8 cellular contexts compared by ENCODE assay signal in the genomic region with DNA sequence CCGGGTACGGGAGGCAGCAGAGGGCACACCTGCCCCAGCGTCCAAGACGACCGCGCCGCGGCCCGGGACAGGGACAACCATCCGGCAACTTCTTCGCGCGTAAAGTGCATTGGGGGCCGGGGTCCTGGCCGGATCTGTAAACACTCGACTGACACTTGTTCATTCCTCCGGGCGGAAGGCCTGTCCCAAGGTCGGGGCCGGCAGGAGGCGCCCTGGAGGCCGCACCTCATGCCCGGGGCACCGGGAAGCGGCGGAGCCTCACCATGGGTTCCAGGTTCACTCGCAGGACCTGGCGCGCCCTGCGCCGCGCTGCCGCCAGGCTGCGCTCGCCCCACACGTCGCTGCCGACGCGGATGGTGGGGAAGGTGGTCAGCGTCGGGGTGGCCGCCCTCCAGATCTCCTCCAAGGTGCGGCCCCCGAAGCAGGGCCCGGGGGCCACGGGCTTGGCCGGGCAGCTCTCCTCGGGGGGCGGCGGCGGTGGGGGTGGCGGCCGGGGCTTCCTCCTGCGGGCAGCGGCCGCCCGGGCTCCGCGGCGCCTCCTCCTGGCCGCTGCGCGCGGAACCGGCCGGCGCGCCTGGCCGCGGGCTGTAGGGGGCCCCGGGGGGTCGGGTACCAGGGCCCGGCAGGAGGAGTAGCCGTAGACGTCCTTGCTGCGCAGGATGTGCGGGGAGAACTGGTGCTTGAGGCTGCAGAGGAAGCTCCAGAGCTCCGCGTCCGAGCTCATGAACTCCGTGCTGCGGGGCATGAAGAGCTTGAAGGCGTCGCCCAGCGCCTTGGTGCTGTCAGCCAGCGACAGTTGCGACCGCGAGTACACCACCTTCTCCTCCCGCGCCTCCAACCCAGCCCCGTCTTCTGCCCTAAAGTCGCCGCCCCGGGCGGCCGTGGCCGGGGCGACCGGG. TPM values are rescaled to one million over a fixed set of nuclear protein-coding genes. Genes with fewer than 3 reads are reported as not detected.
DNase-seq lines count a peak whose midpoint lies in the region; ATAC-seq and TF ChIP-seq lines count a peak whose summit lies in the region.

No MANE protein-coding gene starts in this region.

- peak overlapping the region; percentile 79 for H3K4me2 ChIP-seq in DOHH2 (ENCODE audit: low read length)

- no peaks in the 10 kb centered on the region; the same call in 1 of the 2 replicates for H3K9me2 ChIP-seq in DOHH2 (replicated peaks; ENCODE audit: control insufficient read depth, low read length)

- H3F3A ChIP-seq in DOHH2 (ENCODE audit: control insufficient read depth, insufficient read depth), result peaks cover 14% of the 10 kb centered on the region

- H3K4me1 ChIP-seq in DOHH2 (ENCODE audit: control insufficient read depth, low read length), result peaks cover 18% of the 10 kb centered on the region
- peaks cover 7% of the 10 kb centered on the region; the same call in 1 of the 2 replicates for H3K4me1 ChIP-seq in SJCRH30
- peaks cover 2% of the 10 kb centered on the region for H3K4me1 ChIP-seq in ovary (ENCODE audit: insufficient read depth)
- peaks cover 0 to 37% (median 13%) of the 10 kb centered on the region in 4 donors for H3K4me1 ChIP-seq in tibial artery

- H3K27ac ChIP-seq in DOHH2 (ENCODE audit: low read depth, low read length) (peak overlapping the region; percentile 7; the same call in 1 of the 2 replicates), SJCRH30 (peak overlapping the region; percentile 43; the same call in 1 of the 2 replicates), ovary (peak overlapping the region; percentile 72 to 94), tibial artery (peak overlapping the region; percentile 93 to 99)

- WGBS in ovary, 3 donors, result 0 to 1% (median 0%) methylated on average over 52 to 101 of the region's 101 CpGs

- TF ChIP-seq EP300 in ovary (IDR thresholded peaks at IDR 0.05), result no peak

- H4K20me1 ChIP-seq in DOHH2 (ENCODE audit: control insufficient read depth, insufficient read depth, low read depth, low read length), result no peaks in the 10 kb centered on the region

- peaks cover 22% of the 10 kb centered on the region for H3K27me3 ChIP-seq in DOHH2 (ENCODE audit: control insufficient read depth, low read length)
- H3K27me3 ChIP-seq in SJCRH30, result no peaks in the 10 kb centered on the region; the same call in 1 of the 2 replicates
- no peaks in the 10 kb centered on the region for H3K27me3 ChIP-seq in ovary
- no peaks in the 10 kb centered on the region for H3K27me3 ChIP-seq in tibial artery

- TF ChIP-seq CTCF in DOHH2 (IDR thresholded peaks at IDR 0.05; ENCODE audit: low read depth, low read length, poor library complexity, severe bottlenecking), result peak; percentile 98
- peak; percentile 36 to 45 (median 38) for TF ChIP-seq CTCF in ovary (IDR thresholded peaks at IDR 0.05)
- peak; percentile 58 to 72 for TF ChIP-seq CTCF in tibial artery (IDR thresholded peaks at IDR 0.05)

- no peak for TF ChIP-seq POLR2A in ovary (IDR thresholded peaks at IDR 0.05)

- H3K9me3 ChIP-seq in DOHH2 (ENCODE audit: control insufficient read depth, insufficient read depth, low read length) (0 out of 2 replicates have a peak, but pooled peaks cover 3% of the 10 kb centered on the region), SJCRH30 (replicated peaks) (no peaks in the 10 kb centered on the region), ovary (no peaks in the 10 kb centered on the region), tibial artery (no peaks in the 10 kb centered on the region)

- intact Hi-C loops in ovary (cut with DNase I), result loop anchor here in 1 of 4 donors (10.0 kb wide), 3 partner anchors 115 to 485 kb away; a partner anchor contains a TSS
- intact Hi-C loops in tibial artery (cut with DNase I; ENCODE audit: low total_unique reads), result loop anchor here (5.0 to 10.0 kb wide), 2 partner anchors 77 to 465 kb away; no protein-coding TSS in a partner anchor

- H3K36me3 ChIP-seq in DOHH2 (ENCODE audit: control insufficient read depth, low read length) (no peaks in the 10 kb centered on the region), SJCRH30 (no peaks in the 10 kb centered on the region), ovary (no peaks in the 10 kb centered on the region), tibial artery (no peaks in the 10 kb centered on the region)

- peak; percentile 72 for ATAC-seq in GM21528 (IDR thresholded peaks at IDR 0.05; ENCODE audit: low FRiP score, unreplicated experiment)

- peak overlapping the region; percentile 76 for H3K4me3 ChIP-seq in DOHH2 (ENCODE audit: low read length)
- H3K4me3 ChIP-seq in SJCRH30, result peak overlapping the region; percentile 79
- H3K4me3 ChIP-seq in ovary, result peak overlapping the region; percentile 82
- peak overlapping the region; percentile 66 to 97 for H3K4me3 ChIP-seq in tibial artery

- H3K79me2 ChIP-seq in DOHH2 (ENCODE audit: control insufficient read depth, low read length), result no peaks in the 10 kb centered on the region

- DNase-seq in HuH-7.5 (ENCODE audit: low spot score) (peak; percentile 89), SJCRH30 (peak; percentile 80 to 83), glomerular visceral epithelial cell (ENCODE audit: extremely low spot score) (peak; percentile 81), ovary (peak; percentile 62 to 84 (median 69)), tibial artery (peak; percentile 74 to 86)
- peak; percentile 86 for DNase-seq in activated naive CD4-positive, alpha-beta T cell treated with Interleukin-2 at 50 U/mL for 16 hours

RNA-seq across cellular contexts. Expression of a gene that starts 0.7 kb away (rescaled TPM):
- total RNA-seq in SJCRH30 (2014; rRNA removed; shearing (Covaris generic)), result 7.1 and 7.9 TPM in 2 replicates
- 10 to 100 TPM in 6 of 7 donors, 1 to 10 TPM in 1; 9.9 to 77.1 (median 24.0) TPM for total RNA-seq in ovary
- polyA plus RNA-seq in ovary, result 10 to 100 TPM; 10.9 to 12.1 TPM

Comparison
In these comparisons a context has a peak if more than half of its experiments do, and no peak if none do; other contexts are left out.
1. Peak in every context shown above with its lines: DNase-seq, ATAC-seq, H3K4me3 ChIP-seq and H3K27ac ChIP-seq.
2. H3K27ac ChIP-seq: peak in every context shown above with its lines; median percentile 96 in tibial artery; 83 in ovary; 43 in SJCRH30; 7 in DOHH2.
3. CTCF ChIP-seq: peak in every context shown above with its lines; median percentile 98 in DOHH2; 65 in tibial artery; 38 in ovary.